Comparison of ENCODE assay signal across 1 cellular context in genomic region chrX:85288992-85289723, GRCh38.
TF ChIP-seq lines count a peak whose summit lies in the region.

No MANE protein-coding gene starts in this region.

TF ChIP-seq in K562, 482 proteins besides CTCF, POLR2A, EP300 and RAD21:
- TF ChIP-seq CEBPB (tag; IDR thresholded peaks at IDR 0.05) = no peak
- TF ChIP-seq TFE3 (CRISPR knock-in tag; IDR thresholded peaks at IDR 0.05) = peak; percentile 7; the same call in 1 of the 2 replicates
